Comparison of ENCODE assay signal across 15 cellular contexts in the genomic region with DNA sequence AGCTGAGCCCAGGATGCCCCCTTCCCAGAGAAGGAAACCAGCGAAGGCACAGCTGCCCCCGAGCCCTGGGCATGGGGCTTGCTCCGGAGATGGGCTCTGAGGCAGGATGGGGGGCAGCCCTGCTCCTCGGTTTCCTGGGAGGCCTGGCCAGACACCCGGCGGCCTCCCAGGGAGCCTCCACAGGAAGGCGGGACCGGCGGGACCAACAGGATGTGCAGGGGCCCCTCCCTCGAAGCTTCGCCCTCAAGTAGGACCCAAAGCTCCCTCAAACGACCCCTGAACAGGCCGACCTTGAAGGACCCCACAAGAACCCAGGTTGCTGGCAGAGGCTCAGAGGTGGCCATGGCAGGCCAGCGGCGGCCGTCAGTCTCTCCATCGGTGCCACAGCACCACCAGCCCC. TPM values are rescaled to one million over a fixed set of nuclear protein-coding genes. Genes with fewer than 3 reads are reported as not detected.
A peak's percentile ranks its signal among the peaks of the same experiment; 100 is the strongest.
DNase-seq lines count a peak whose midpoint lies in the region; ATAC-seq, FAIRE-seq and TF ChIP-seq lines count a peak whose summit lies in the region.
"Had no signal": no experiment of that assay in that cellular context is flagged by ENCODE, and none has a peak within 500 bp of the region (broad histone marks: within the 10 kb centered on the region; RNA-seq: fewer than 3 reads in every experiment).

No MANE protein-coding gene starts in this region.

- H3K27ac ChIP-seq in RWPE2 (ENCODE audit: poor library complexity, severe bottlenecking) (peak overlapping the region; percentile 82), gastroesophageal sphincter (peak overlapping the region in 3 of 4 donors; percentile 38 to 67 (median 51))
- H3K27ac ChIP-seq: hepatocyte had no signal

- H3K4me3 Mint-ChIP-seq in stimulated activated memory B cell treated with anti-CD40 and anti-IgM and Interleukin-4, amounts not matched to agents 10 μg/mL and 1 μg/mL and 100 μg/mL, for 72 hours: peak overlapping the region; percentile 18
- H3K4me3 Mint-ChIP-seq: activated naive CD8-positive, alpha-beta T cell; stimulated activated naive CD8-positive, alpha-beta T cell treated with anti-CD3 and anti-CD28 coated beads, Interleukin-15, Interleukin-2, amounts not matched to agents 100 ng/mL and 50 ng/mL, for 24 hours had no signal

- DNase-seq in H54 (ENCODE audit: insufficient read length, low spot score) (peak; percentile 70), RWPE2 (ENCODE audit: low spot score) (no peak), NCI-H82 treated with DMSO at 0.1 percent for 48 hours (lab: John Stamatoyannopoulos, UW; ENCODE audit: unreplicated experiment) (no peak)
- DNase-seq in activated CD8-positive, alpha-beta memory T cell treated with anti-CD3 and anti-CD28 coated beads for 24 hours: no peak
- DNase-seq: Caco-2, NCI-H1092 treated with DMSO at 0.1 percent for 48 hours had no signal

- H3K36me3 Mint-ChIP-seq in stimulated activated memory B cell treated with anti-CD40 and anti-IgM and Interleukin-4, amounts not matched to agents 10 μg/mL and 1 μg/mL and 100 μg/mL, for 72 hours: no peaks in the 10 kb centered on the region
- H3K36me3 Mint-ChIP-seq: activated naive CD8-positive, alpha-beta T cell; T-cell had no signal

- H3K27me3 Mint-ChIP-seq in stimulated activated memory B cell treated with anti-CD40 and anti-IgM and Interleukin-4, amounts not matched to agents 10 μg/mL and 1 μg/mL and 100 μg/mL, for 72 hours: peaks cover 16% of the 10 kb centered on the region
- H3K27me3 Mint-ChIP-seq: activated naive CD8-positive, alpha-beta T cell; stimulated activated naive CD8-positive, alpha-beta T cell treated with anti-CD3 and anti-CD28 coated beads, Interleukin-15, Interleukin-2, amounts not matched to agents 100 ng/mL and 50 ng/mL, for 24 hours; T-cell had no signal

- H3K4me1 Mint-ChIP-seq in stimulated activated memory B cell treated with anti-CD40 and anti-IgM and Interleukin-4, amounts not matched to agents 10 μg/mL and 1 μg/mL and 100 μg/mL, for 72 hours: peaks cover 47% of the 10 kb centered on the region

- ATAC-seq in RWPE2 (ENCODE audit: low read depth): peak; percentile 6; the same call in 2 of the 3 replicates
- no peak for ATAC-seq in gastroesophageal sphincter
- ATAC-seq in stimulated activated memory B cell treated with anti-CD40 and anti-IgM and Interleukin-4, amounts not matched to agents 10 μg/mL and 1 μg/mL and 100 μg/mL, for 72 hours: no peak
- ATAC-seq in GM18520 (IDR thresholded peaks at IDR 0.05; ENCODE audit: unreplicated experiment): no peak
- no peak for ATAC-seq in HG03139 (IDR thresholded peaks at IDR 0.05; ENCODE audit: unreplicated experiment)

- no peaks in the 10 kb centered on the region for H3K27me3 ChIP-seq in RWPE2 (ENCODE audit: insufficient read depth, poor library complexity, severe bottlenecking)
- peaks cover 3% of the 10 kb centered on the region for H3K27me3 ChIP-seq in gastroesophageal sphincter
- H3K27me3 ChIP-seq: hepatocyte had no signal

- no peak overlapping the region for H3K27ac Mint-ChIP-seq in stimulated activated memory B cell treated with anti-CD40 and anti-IgM and Interleukin-4, amounts not matched to agents 10 μg/mL and 1 μg/mL and 100 μg/mL, for 72 hours
- H3K27ac Mint-ChIP-seq: activated naive CD8-positive, alpha-beta T cell; stimulated activated naive CD8-positive, alpha-beta T cell treated with anti-CD3 and anti-CD28 coated beads, Interleukin-15, Interleukin-2, amounts not matched to agents 100 ng/mL and 50 ng/mL, for 24 hours; T-cell had no signal

- no peak overlapping the region for H3K4me3 ChIP-seq in RWPE2 (ENCODE audit: severe bottlenecking)
- peak overlapping the region in 1 of 2 donors; percentile 16 for H3K4me3 ChIP-seq in gastroesophageal sphincter
- H3K4me3 ChIP-seq: hepatocyte had no signal

- H3K36me3 ChIP-seq in RWPE2 (ENCODE audit: low read depth) (no peaks in the 10 kb centered on the region), gastroesophageal sphincter (no peaks in the 10 kb centered on the region)

- FAIRE-seq in H54 (lab: Jason Lieb, UNC): no peak
- FAIRE-seq: HTR-8/SVneo had no signal

- WGBS in gastroesophageal sphincter (ENCODE audit: low coverage in 1 of 2), 2 donors: no CpG with 5 or more reads among the region's 17 CpGs

- TF ChIP-seq CTCF in RWPE2 (IDR thresholded peaks at IDR 0.05; ENCODE audit: poor library complexity, severe bottlenecking) (no peak), gastroesophageal sphincter (IDR thresholded peaks at IDR 0.05) (no peak)

- no peaks in the 10 kb centered on the region for H3K9me3 ChIP-seq in RWPE2 (ENCODE audit: severe bottlenecking)
- H3K9me3 ChIP-seq in gastroesophageal sphincter: no peaks in the 10 kb centered on the region
- H3K9me3 ChIP-seq: Caco-2 had no signal

- H3K4me1 ChIP-seq in RWPE2 (ENCODE audit: insufficient read depth, poor library complexity, severe bottlenecking) (peaks cover 29% of the 10 kb centered on the region), gastroesophageal sphincter (peaks cover 0 to 40% (median 19%) of the 10 kb centered on the region in 3 donors)
- H3K4me1 ChIP-seq: Caco-2 had no signal

- TF ChIP-seq EP300 in gastroesophageal sphincter (IDR thresholded peaks at IDR 0.05): no peak

- TF ChIP-seq POLR2A in H54 (IDR thresholded peaks at IDR 0.05; ENCODE audit: low read depth, low read length) (no peak), gastroesophageal sphincter (IDR thresholded peaks at IDR 0.05) (no peak)

- no peaks in the 10 kb centered on the region for H3K9me3 Mint-ChIP-seq in stimulated activated memory B cell treated with anti-CD40 and anti-IgM and Interleukin-4, amounts not matched to agents 10 μg/mL and 1 μg/mL and 100 μg/mL, for 72 hours
- H3K9me3 Mint-ChIP-seq: stimulated activated naive CD8-positive, alpha-beta T cell treated with anti-CD3 and anti-CD28 coated beads, Interleukin-15, Interleukin-2, amounts not matched to agents 100 ng/mL and 50 ng/mL, for 24 hours; T-cell had no signal

RNA-seq across cellular contexts. Expression of a gene that starts 11.7 kb away (rescaled TPM):
- total RNA-seq in gastroesophageal sphincter: 10 to 100 TPM in 2 of 4 donors, 1 to 10 TPM in 2; 3.7 to 29.7 (median 10.9) TPM

RNA-seq across cellular contexts. Expression of a gene that starts 11.9 kb away (rescaled TPM):
- 1 to 10 TPM; 1.1 to 4.2 (median 3.0) TPM for total RNA-seq in gastroesophageal sphincter

RNA-seq across cellular contexts. Expression of a gene that starts 29.9 kb away (rescaled TPM):
- under 1 TPM in 1 of 4 donors, not detected in 3; 0.57 TPM for total RNA-seq in gastroesophageal sphincter
- total RNA-seq: T-cell had no signal

RNA-seq across cellular contexts. Expression of a gene that starts 47.9 kb away (rescaled TPM):
- 10 to 100 TPM; 38.1 to 63.5 (median 49.1) TPM for total RNA-seq in gastroesophageal sphincter
